ENCODE assay signal across 18 cellular contexts in the genomic region with DNA sequence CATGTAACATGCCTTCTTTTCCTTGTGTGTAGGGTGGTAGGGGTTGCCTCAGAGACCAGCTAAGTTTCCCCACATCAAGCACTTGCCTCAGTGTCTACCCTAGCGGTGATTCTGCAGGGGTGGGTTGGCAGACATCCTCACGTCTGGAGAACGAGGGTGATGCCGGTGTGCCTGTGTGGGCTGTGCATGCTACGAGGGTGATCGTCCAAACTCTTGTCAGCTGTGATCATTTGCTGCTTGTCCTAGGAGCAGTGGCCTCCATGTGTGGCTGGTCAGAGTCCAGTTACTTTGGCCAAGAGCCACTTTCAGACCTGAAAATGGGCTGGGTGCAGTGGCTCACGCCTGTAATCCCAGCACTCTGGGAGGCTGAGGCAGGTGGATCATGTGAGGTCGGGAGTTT. TPM values are rescaled to one million over a fixed set of nuclear protein-coding genes. Genes with fewer than 3 reads are reported as not detected.
A peak's percentile ranks its signal among the peaks of the same experiment; 100 is the strongest.
DNase-seq lines count a peak whose midpoint lies in the region; ATAC-seq and TF ChIP-seq lines count a peak whose summit lies in the region.
"Had no signal": no experiment of that assay in that cellular context is flagged by ENCODE, and none has a peak within 500 bp of the region (broad histone marks: within the 10 kb centered on the region; RNA-seq: fewer than 3 reads in every experiment).

No MANE protein-coding gene starts in this region.

- intact Hi-C loops in left ventricle myocardium inferior (cut with micrococcal nuclease) (no loop called here), right cardiac atrium (cut with DNase I) (no loop called here)

- no peak overlapping the region for H3K14ac ChIP-seq in trophoblast cell (ENCODE audit: low read length)

- no peak overlapping the region for H3K56ac ChIP-seq in mesendoderm (ENCODE audit: low read length)

- H3K9me3 Mint-ChIP-seq in T-helper 2 cell treated with Interferon-gamma antibody and Interleukin-4, amounts not matched to agents 5 μg/mL and 100 μg/mL, for 36 hours, result no peaks in the 10 kb centered on the region
- H3K9me3 Mint-ChIP-seq in stimulated activated effector memory CD8-positive, alpha-beta T cell treated with anti-CD3 and anti-CD28 coated beads, Interleukin-12 subunit alpha, Interleukin-12 subunit beta, amount 100 ng/mL, for 72 hours, result no peaks in the 10 kb centered on the region
- H3K9me3 Mint-ChIP-seq: CD4-positive, alpha-beta T cell had no signal

- H4K8ac ChIP-seq in mesendoderm (ENCODE audit: low read depth, low read length), result no peak overlapping the region
- H4K8ac ChIP-seq in trophoblast cell (ENCODE audit: low read depth, low read length), result no peak overlapping the region

- H4K91ac ChIP-seq in trophoblast cell (ENCODE audit: low read depth, low read length), result no peak overlapping the region

- H3K27ac ChIP-seq in left ventricle myocardium inferior (replicated peaks) (peak overlapping the region; percentile 53), right cardiac atrium (ENCODE audit: low read length) (no peak overlapping the region), mesendoderm (ENCODE audit: low read depth, low read length) (no peak overlapping the region), trophoblast cell (ENCODE audit: low read depth, low read length) (no peak overlapping the region)
- H3K27ac ChIP-seq: 22Rv1 had no signal

- 71% methylated on average over 8 of the region's 8 CpGs for WGBS in right cardiac atrium
- no CpG with 5 or more reads among the region's 8 CpGs for whole genome bisulfite sequencing in mesendoderm (ENCODE audit: extremely low coverage, insufficient coverage, low lambda C conversion rate)
- no CpG with 5 or more reads among the region's 8 CpGs for WGBS in trophoblast cell (ENCODE audit: extremely low coverage, insufficient coverage, insufficient read length)

- no peak for DNase-seq in T-helper 2 cell treated with Interferon-gamma antibody and Interleukin-4, amounts not matched to agents 5 μg/mL and 100 μg/mL, for 36 hours (ENCODE audit: low spot score)
- DNase-seq in T-helper 2 cell, result no peak
- no peak for DNase-seq in left ventricle myocardium inferior
- DNase-seq in right cardiac atrium, result no peak
- no peak for DNase-seq in mesendoderm
- DNase-seq in stimulated activated effector memory CD8-positive, alpha-beta T cell treated with anti-CD3 and anti-CD28 coated beads, Interleukin-12 subunit alpha, Interleukin-12 subunit beta, amount 100 ng/mL, for 72 hours (ENCODE audit: low spot score in 2 of 2), result no peak
- no peak for DNase-seq in trophoblast cell
- DNase-seq in SW 1271 (lab: John Stamatoyannopoulos, UW), result no peak
- DNase-seq: CD4-positive, alpha-beta T cell; DMS53; H7; MG63; NCI-H1105; NCI-H1694 treated with DMSO at 0.1 percent for 48 hours; NCI-H2107; NCI-H2227 treated with DMSO at 0.1 percent for 48 hours had no signal

- H3K18ac ChIP-seq in mesendoderm (ENCODE audit: low read length) (no peak overlapping the region), trophoblast cell (ENCODE audit: low read length) (no peak overlapping the region)

- H3K23ac ChIP-seq in mesendoderm (ENCODE audit: low read length) (peak overlapping the region; percentile 24), trophoblast cell (ENCODE audit: low read length) (no peak overlapping the region)

- H3K4me3 ChIP-seq in left ventricle myocardium inferior, result no peak overlapping the region
- no peak overlapping the region for H3K4me3 ChIP-seq in right cardiac atrium (ENCODE audit: low read length)
- no peak overlapping the region for H3K4me3 ChIP-seq in mesendoderm (ENCODE audit: low read length)
- no peak overlapping the region for H3K4me3 ChIP-seq in trophoblast cell (ENCODE audit: low read depth, low read length)
- H3K4me3 ChIP-seq: MG63 had no signal

- no peak for TF ChIP-seq CTCF in left ventricle myocardium inferior (IDR thresholded peaks at IDR 0.05; ENCODE audit: borderline replicate concordance)

- H3K4me2 ChIP-seq in mesendoderm (ENCODE audit: low read length), result no peak overlapping the region
- no peak overlapping the region for H3K4me2 ChIP-seq in trophoblast cell (ENCODE audit: low read length)

- no peak overlapping the region for H2BK12ac ChIP-seq in trophoblast cell (ENCODE audit: low read length)

- H2AK5ac ChIP-seq in mesendoderm (ENCODE audit: low read length) (no peak overlapping the region), trophoblast cell (ENCODE audit: low read length) (no peak overlapping the region)

- H3K27me3 ChIP-seq in left ventricle myocardium inferior (ENCODE audit: low read depth), result no peaks in the 10 kb centered on the region
- H3K27me3 ChIP-seq in right cardiac atrium (ENCODE audit: control insufficient read depth, insufficient read depth), result no peaks in the 10 kb centered on the region
- no peaks in the 10 kb centered on the region for H3K27me3 ChIP-seq in mesendoderm (ENCODE audit: insufficient read depth, low read length, poor library complexity)
- H3K27me3 ChIP-seq in trophoblast cell (ENCODE audit: insufficient read depth, low read length), result no peaks in the 10 kb centered on the region
- H3K27me3 ChIP-seq: MG63 had no signal

- H3K4me1 ChIP-seq in left ventricle myocardium inferior, result peaks cover 64% of the 10 kb centered on the region
- peaks cover 16% of the 10 kb centered on the region for H3K4me1 ChIP-seq in right cardiac atrium (ENCODE audit: control insufficient read depth, insufficient read depth, low read length)
- H3K4me1 ChIP-seq in mesendoderm (ENCODE audit: control insufficient read depth, low read depth, low read length), result peaks cover 5% of the 10 kb centered on the region
- peaks cover 10 to 11% of the 10 kb centered on the region in 2 experiments for H3K4me1 ChIP-seq in trophoblast cell (ENCODE audit: control insufficient read depth in 1 of 2, insufficient read depth in 2 of 2, low read length in 2 of 2)

- no peaks in the 10 kb centered on the region for H3K27me3 Mint-ChIP-seq in T-helper 2 cell treated with Interferon-gamma antibody and Interleukin-4, amounts not matched to agents 5 μg/mL and 100 μg/mL, for 36 hours (ENCODE audit: low read depth)
- H3K27me3 Mint-ChIP-seq: B cell; CD4-positive, alpha-beta T cell had no signal

- no peak for ATAC-seq in right cardiac atrium
- no peak for ATAC-seq in stimulated activated effector memory CD8-positive, alpha-beta T cell treated with anti-CD3 and anti-CD28 coated beads, Interleukin-12 subunit alpha, Interleukin-12 subunit beta, amount 100 ng/mL, for 72 hours

- H3K79me1 ChIP-seq in mesendoderm (ENCODE audit: low read length) (peaks cover 12% of the 10 kb centered on the region), trophoblast cell (ENCODE audit: low read length) (peaks cover 3% of the 10 kb centered on the region)

- H3K36me3 ChIP-seq in left ventricle myocardium inferior (peaks cover 86% of the 10 kb centered on the region), mesendoderm (ENCODE audit: control insufficient read depth, insufficient read depth, low read length) (peaks cover 9% of the 10 kb centered on the region), trophoblast cell (ENCODE audit: control insufficient read depth in 1 of 2, insufficient read depth in 2 of 2, low read length in 2 of 2) (peaks cover 22% of the 10 kb centered on the region in 2 experiments)

- peaks cover 78% of the 10 kb centered on the region for H3K36me3 Mint-ChIP-seq in T-helper 2 cell treated with Interferon-gamma antibody and Interleukin-4, amounts not matched to agents 5 μg/mL and 100 μg/mL, for 36 hours (ENCODE audit: low read depth)
- H3K36me3 Mint-ChIP-seq in stimulated activated effector memory CD8-positive, alpha-beta T cell treated with anti-CD3 and anti-CD28 coated beads, Interleukin-12 subunit alpha, Interleukin-12 subunit beta, amount 100 ng/mL, for 72 hours, result no peaks in the 10 kb centered on the region

- H3K79me2 ChIP-seq in mesendoderm (ENCODE audit: control insufficient read depth, insufficient read depth, low read length), result peaks cover 8% of the 10 kb centered on the region
- peaks cover 7% of the 10 kb centered on the region for H3K79me2 ChIP-seq in trophoblast cell (ENCODE audit: control insufficient read depth, insufficient read depth, low read length, poor library complexity)

- H4K12ac ChIP-seq in trophoblast cell (ENCODE audit: low read depth, low read length), result no peak overlapping the region

- H2BK15ac ChIP-seq in mesendoderm (replicated peaks; ENCODE audit: low read depth), result no peak overlapping the region

- no peak overlapping the region for H3K27ac Mint-ChIP-seq in T-helper 2 cell treated with Interferon-gamma antibody and Interleukin-4, amounts not matched to agents 5 μg/mL and 100 μg/mL, for 36 hours
- H3K27ac Mint-ChIP-seq in stimulated activated effector memory CD8-positive, alpha-beta T cell treated with anti-CD3 and anti-CD28 coated beads, Interleukin-12 subunit alpha, Interleukin-12 subunit beta, amount 100 ng/mL, for 72 hours, result no peak overlapping the region
- H3K27ac Mint-ChIP-seq: B cell; CD4-positive, alpha-beta T cell had no signal

- H3K9me3 ChIP-seq in left ventricle myocardium inferior (replicated peaks) (no peaks in the 10 kb centered on the region), right cardiac atrium (ENCODE audit: control insufficient read depth, low read length) (no peaks in the 10 kb centered on the region), trophoblast cell (ENCODE audit: insufficient read depth, low read depth, low read length) (no peaks in the 10 kb centered on the region)
- H3K9me3 ChIP-seq: MG63 had no signal

- H4K5ac ChIP-seq in mesendoderm (ENCODE audit: low read length), result no peak overlapping the region

- H2AFZ ChIP-seq in trophoblast cell (ENCODE audit: insufficient read depth, low read length, poor library complexity), result no peak overlapping the region

- H3K4ac ChIP-seq in mesendoderm (ENCODE audit: low read depth, low read length) (no peak overlapping the region), trophoblast cell (ENCODE audit: low read depth, low read length) (no peak overlapping the region)

- H3K4me1 Mint-ChIP-seq in T-helper 2 cell treated with Interferon-gamma antibody and Interleukin-4, amounts not matched to agents 5 μg/mL and 100 μg/mL, for 36 hours (ENCODE audit: low read depth), result peaks cover 48% of the 10 kb centered on the region
- peaks cover 70% of the 10 kb centered on the region for H3K4me1 Mint-ChIP-seq in stimulated activated effector memory CD8-positive, alpha-beta T cell treated with anti-CD3 and anti-CD28 coated beads, Interleukin-12 subunit alpha, Interleukin-12 subunit beta, amount 100 ng/mL, for 72 hours

- peak overlapping the region; percentile 28 for H3K4me3 Mint-ChIP-seq in T-helper 2 cell treated with Interferon-gamma antibody and Interleukin-4, amounts not matched to agents 5 μg/mL and 100 μg/mL, for 36 hours
- H3K4me3 Mint-ChIP-seq in stimulated activated effector memory CD8-positive, alpha-beta T cell treated with anti-CD3 and anti-CD28 coated beads, Interleukin-12 subunit alpha, Interleukin-12 subunit beta, amount 100 ng/mL, for 72 hours, result peak overlapping the region; percentile 14
- H3K4me3 Mint-ChIP-seq: B cell; CD4-positive, alpha-beta T cell had no signal

- no peak overlapping the region for H3K9ac ChIP-seq in mesendoderm (ENCODE audit: low read length)
- no peak overlapping the region for H3K9ac ChIP-seq in trophoblast cell (ENCODE audit: low read length)

- H2BK120ac ChIP-seq in mesendoderm (ENCODE audit: low read depth, low read length) (no peak overlapping the region), trophoblast cell (ENCODE audit: insufficient read depth, low read length, poor library complexity) (no peak overlapping the region)

- H2BK5ac ChIP-seq in mesendoderm (ENCODE audit: low read length), result no peak overlapping the region
- H2BK5ac ChIP-seq in trophoblast cell (ENCODE audit: low read depth, low read length, poor library complexity), result no peak overlapping the region

RNA-seq across cellular contexts. Expression of a gene that starts 5.1 kb away (rescaled TPM):
- total RNA-seq in left ventricle myocardium inferior, result 473 TPM
- total RNA-seq in right cardiac atrium, result 100 to 1,000 TPM; 362 to 456 (median 404) TPM
- 285 TPM for polyA plus RNA-seq in right cardiac atrium
- 123 TPM for polyA plus RNA-seq in mesendoderm (2013, experiment 1 of 2)
- 126 TPM for polyA plus RNA-seq in mesendoderm (2013, experiment 2 of 2)
- 83.4 and 84.5 TPM in 2 replicates for polyA plus RNA-seq in trophoblast cell (2013)

RNA-seq across cellular contexts. Expression of a gene that starts 34.1 kb away (rescaled TPM):
- total RNA-seq in left ventricle myocardium inferior (12.8 TPM), right cardiac atrium (10 to 100 TPM in 1 of 4 donors, 1 to 10 TPM in 3; 8.0 to 12.8 (median 9.5) TPM)
- 9.2 TPM for polyA plus RNA-seq in right cardiac atrium
- 72.4 TPM for polyA plus RNA-seq in mesendoderm (2013, experiment 1 of 2)
- 67.4 TPM for polyA plus RNA-seq in mesendoderm (2013, experiment 2 of 2)
- polyA plus RNA-seq in trophoblast cell (2013), result 18.1 and 19.0 TPM in 2 replicates

RNA-seq across cellular contexts. Expression of a gene that starts 58.1 kb away (rescaled TPM):
- 44.0 TPM for total RNA-seq in left ventricle myocardium inferior
- total RNA-seq in right cardiac atrium, result 10 to 100 TPM; 40.0 to 50.0 (median 45.5) TPM
- 39.9 TPM for polyA plus RNA-seq in right cardiac atrium
- 201 TPM for polyA plus RNA-seq in mesendoderm (2013, experiment 1 of 2)
- polyA plus RNA-seq in mesendoderm (2013, experiment 2 of 2), result 204 TPM
- 118 and 135 TPM in 2 replicates for polyA plus RNA-seq in trophoblast cell (2013)
